ENCODE assay signal across 13 cellular contexts in the genomic region with DNA sequence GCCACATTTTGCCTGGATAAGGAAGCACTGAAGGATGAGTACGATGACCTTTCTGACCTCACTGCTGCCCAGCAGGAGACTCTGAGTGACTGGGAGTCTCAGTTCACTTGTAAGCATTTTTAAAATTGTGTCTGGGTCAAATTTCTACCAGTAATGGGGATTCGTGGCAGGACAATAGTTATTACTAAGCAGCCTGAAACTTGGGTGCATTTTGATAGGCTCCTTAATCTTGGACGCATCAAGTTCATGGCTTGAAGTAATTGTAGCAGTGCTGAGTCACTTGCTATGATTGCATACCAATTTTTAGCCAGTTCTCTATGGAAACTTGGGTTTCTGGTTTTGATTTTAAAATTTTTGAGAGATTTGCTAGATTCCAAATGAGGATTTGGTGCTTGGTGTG. TPM values are rescaled to one million over a fixed set of nuclear protein-coding genes. Genes with fewer than 3 reads are reported as not detected.
DNase-seq lines count a peak whose midpoint lies in the region; ATAC-seq and TF ChIP-seq lines count a peak whose summit lies in the region.
"Had no signal": no experiment of that assay in that cellular context is flagged by ENCODE, and none has a peak within 500 bp of the region (broad histone marks: within the 10 kb centered on the region; RNA-seq: fewer than 3 reads in every experiment).

No MANE protein-coding gene starts in this region.

- no peak overlapping the region for H3K14ac ChIP-seq in IMR-90 (replicated peaks; ENCODE audit: low read depth, low read length)

- no peaks in the 10 kb centered on the region for H4K20me1 ChIP-seq in IMR-90 (ENCODE audit: insufficient read depth, low read length)

- no peak for TF ChIP-seq RAD21 in IMR-90 (IDR thresholded peaks at IDR 0.05; ENCODE audit: low read length)

- 0 out of 2 replicates have a peak, but pooled peaks cover 3% of the 10 kb centered on the region for H3K9me1 ChIP-seq in IMR-90 (ENCODE audit: insufficient read depth, low read length)

- TF ChIP-seq POLR2A in IMR-90 (IDR thresholded peaks at IDR 0.05; ENCODE audit: low read depth, low read length) (no peak), breast epithelium (IDR thresholded peaks at IDR 0.05) (no peak)

- H3K4ac ChIP-seq in IMR-90 (ENCODE audit: low read depth, low read length): no peak overlapping the region

- H3K9ac ChIP-seq in IMR-90 (ENCODE audit: low read depth, low read length): no peak overlapping the region

- in situ Hi-C loops in IMR-90 (cut with MboI; ENCODE audit: low sequenced_read_pairs): no loop called here

- no peak overlapping the region for H3K56ac ChIP-seq in IMR-90 (ENCODE audit: extremely low read depth, insufficient read depth, low read length)

- no peak overlapping the region for H2BK120ac ChIP-seq in IMR-90 (ENCODE audit: low read depth, low read length)

- peak overlapping the region; percentile 54; the same call in 1 of the 2 replicates for H3K4me2 ChIP-seq in IMR-90 (ENCODE audit: low read depth, low read length)

- H3K27ac ChIP-seq in IMR-90 (ENCODE audit: insufficient read depth, low read length) (no peak overlapping the region), breast epithelium (peak overlapping the region; percentile 38 to 50)

- ATAC-seq in IMR-90 (ENCODE audit: low read depth) (no peak), GM21515 (IDR thresholded peaks at IDR 0.05; ENCODE audit: unreplicated experiment) (no peak), GM18519 (IDR thresholded peaks at IDR 0.05; ENCODE audit: low FRiP score, unreplicated experiment) (no peak), left colon (no peak)
- ATAC-seq: naive thymus-derived CD8-positive, alpha-beta T cell had no signal

- DNase-seq in AG08395 (ENCODE audit: low spot score): peak; percentile 72
- peak; percentile 75 for DNase-seq in IMR-90
- DNase-seq in breast epithelium (ENCODE audit: low spot score in 2 of 2): no peak
- DNase-seq in myocyte (ENCODE audit: low read depth): peak; percentile 66
- no peak for DNase-seq in effector CD4-positive, alpha-beta T cell
- DNase-seq in left colon: no peak
- DNase-seq: kidney; naive thymus-derived CD8-positive, alpha-beta T cell; NCI-H69; SHP77 had no signal

- H3K9me3 ChIP-seq in IMR-90 (ENCODE audit: control insufficient read depth, insufficient read depth, low read length): no peaks in the 10 kb centered on the region
- H3K9me3 ChIP-seq in breast epithelium: no peaks in the 10 kb centered on the region
- H3K9me3 ChIP-seq: esophagus muscularis mucosa had no signal

- H2BK15ac ChIP-seq in IMR-90 (ENCODE audit: low read depth, low read length): no peak overlapping the region

- BruUV-seq in IMR-90 (replicated peaks; lab: Mats Ljungman, UMichigan): no TSS peak

- no peak overlapping the region for H2AFZ ChIP-seq in IMR-90 (replicated peaks; ENCODE audit: low read length, poor library complexity)

- H3K18ac ChIP-seq in IMR-90 (ENCODE audit: low read depth, low read length): no peak overlapping the region

- H2AK9ac ChIP-seq in IMR-90 (replicated peaks; ENCODE audit: low read depth, low read length, poor library complexity): no peak overlapping the region

- H3K36me3 ChIP-seq in IMR-90 (ENCODE audit: control insufficient read depth, insufficient read depth, low read length) (peaks cover 8% of the 10 kb centered on the region), breast epithelium (no peaks in the 10 kb centered on the region)

- H3K27me3 ChIP-seq in IMR-90 (ENCODE audit: control insufficient read depth, insufficient read depth, low read length) (no peaks in the 10 kb centered on the region; the same call in 1 of the 2 replicates), breast epithelium (peaks cover 0 to 16% of the 10 kb centered on the region in 2 donors)
- H3K27me3 ChIP-seq: esophagus muscularis mucosa had no signal

- no peak overlapping the region for H2BK5ac ChIP-seq in IMR-90 (ENCODE audit: low read depth, low read length, poor library complexity, severe bottlenecking)

- H4K91ac ChIP-seq in IMR-90 (ENCODE audit: insufficient read depth, low read depth, low read length): no peak overlapping the region

- WGBS in IMR-90 (ENCODE audit: extremely low coverage in 2 of 2, insufficient read length in 1 of 2), 2 experiments: no CpG with 5 or more reads among the region's 3 CpGs

- H3K4me1 ChIP-seq in IMR-90 (ENCODE audit: control insufficient read depth, insufficient read depth, low read length) (peaks cover 4% of the 10 kb centered on the region), breast epithelium (no peaks in the 10 kb centered on the region)

- H3K23ac ChIP-seq in IMR-90 (ENCODE audit: low read depth, low read length): no peak overlapping the region

- no peak overlapping the region for H2BK20ac ChIP-seq in IMR-90 (ENCODE audit: low read depth, low read length)

- no peak overlapping the region for H4K8ac ChIP-seq in IMR-90 (ENCODE audit: low read depth in 2 of 2, low read length in 2 of 2)

- dilution Hi-C loops in IMR-90 (cut with HindIII; ENCODE audit: low sequenced_read_pairs, unreplicated experiment): no loop called here

- intact Hi-C loops in IMR-90 (cut with micrococcal nuclease) (no loop called here), breast epithelium (cut with DNase I; ENCODE audit: low total_unique reads) (no loop called here), left colon (cut with DNase I, micrococcal nuclease) (no loop called here)

- CTCF ChIA-PET in IMR-90 (lab: Yijun Ruan, JAX): no interaction called here

- H4K5ac ChIP-seq in IMR-90 (ENCODE audit: low read depth, low read length): no peak overlapping the region

- H3K79me1 ChIP-seq in IMR-90 (ENCODE audit: low read depth in 1 of 2, low read length in 2 of 2): peaks cover 0 to 28% of the 10 kb centered on the region in 2 experiments; a peak in 2 of 4 replicates

- H3K4me3 ChIP-seq in IMR-90 (ENCODE audit: insufficient read depth, low read depth, low read length) (no peak overlapping the region), breast epithelium (no peak overlapping the region)
- H3K4me3 ChIP-seq: esophagus muscularis mucosa had no signal

- POLR2A ChIA-PET in IMR-90 (lab: Charles Lee; ENCODE audit: unreplicated experiment): no interaction called here

- TF ChIP-seq CTCF in IMR-90 (conservative IDR thresholded peaks at IDR 0.05; ENCODE audit: low read depth, low read length) (no peak), breast epithelium (IDR thresholded peaks at IDR 0.05) (no peak)

- no peak overlapping the region for H2AK5ac ChIP-seq in IMR-90 (ENCODE audit: low read depth, low read length)

TF ChIP-seq in IMR-90, 13 proteins besides CTCF, POLR2A, EP300 and RAD21:
- TF ChIP-seq NFE2L2 (IDR thresholded peaks at IDR 0.05; ENCODE audit: low read depth, low read length) (peak; percentile 36; the same call in 1 of the 2 replicates), CEBPB (IDR thresholded peaks at IDR 0.05; ENCODE audit: low read depth, low read length) (no peak)

RNA-seq across cellular contexts. Expression of a gene that starts 4.3 kb away (rescaled TPM):
- total RNA-seq in IMR-90 (2012; rRNA removed): 75.3 and 124 TPM in 2 replicates
- polyA plus RNA-seq in IMR-90 (2012; rRNA removed): 49.7 and 58.5 TPM in 2 replicates
- polyA plus RNA-seq in IMR-90 (2012; cell fraction: cytosol; rRNA removed): 20.1 and 44.0 TPM in 2 replicates
- 19.6 and 25.0 TPM in 2 replicates for polyA plus RNA-seq in IMR-90 (2012; cell fraction: nucleus; rRNA removed; ENCODE audit: low replicate concordance)
- 100 to 1,000 TPM; 118 to 217 (median 177) TPM for total RNA-seq in breast epithelium
- 103 and 108 TPM in 2 replicates for total RNA-seq in myocyte
- 46.3 TPM for polyA plus RNA-seq in myocyte (2012)
- 100 to 1,000 TPM; 122 to 128 TPM for total RNA-seq in left colon

Comparison
In these comparisons a context has a peak if more than half of its experiments do, and no peak if none do; other contexts are left out.
1. DNase-seq: peak in AG08395 (single experiment), IMR-90 (single experiment) and myocyte (single experiment); none in breast epithelium (0 of 2), effector CD4-positive, alpha-beta T cell (single experiment) and left colon (0 of 2).